1 cellular context compared by ENCODE assay signal in genomic region chr1:214541206-214541605, GRCh38.
TF ChIP-seq lines count a peak whose summit lies in the region.

No MANE protein-coding gene starts in this region.

TF ChIP-seq in WTC11, 78 proteins besides CTCF, POLR2A, EP300 and RAD21 (continued from another document):
- TF ChIP-seq, protein P1, sequence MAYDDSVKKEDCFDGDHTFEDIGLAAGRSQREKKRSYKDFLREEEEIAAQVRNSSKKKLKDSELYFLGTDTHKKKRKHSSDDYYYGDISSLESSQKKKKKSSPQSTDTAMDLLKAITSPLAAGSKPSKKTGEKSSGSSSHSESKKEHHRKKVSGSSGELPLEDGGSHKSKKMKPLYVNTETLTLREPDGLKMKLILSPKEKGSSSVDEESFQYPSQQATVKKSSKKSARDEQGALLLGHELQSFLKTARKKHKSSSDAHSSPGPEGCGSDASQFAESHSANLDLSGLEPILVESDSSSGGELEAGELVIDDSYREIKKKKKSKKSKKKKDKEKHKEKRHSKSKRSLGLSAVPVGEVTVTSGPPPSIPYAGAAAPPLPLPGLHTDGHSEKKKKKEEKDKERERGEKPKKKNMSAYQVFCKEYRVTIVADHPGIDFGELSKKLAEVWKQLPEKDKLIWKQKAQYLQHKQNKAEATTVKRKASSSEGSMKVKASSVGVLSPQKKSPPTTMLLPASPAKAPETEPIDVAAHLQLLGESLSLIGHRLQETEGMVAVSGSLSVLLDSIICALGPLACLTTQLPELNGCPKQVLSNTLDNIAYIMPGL (CRISPR knock-in tag; IDR thresholded peaks at IDR 0.05): no peak
- no peak for TF ChIP-seq ZNF423 (CRISPR knock-in tag; IDR thresholded peaks at IDR 0.05)
- no peak for TF ChIP-seq ZNF121 (CRISPR knock-in tag; IDR thresholded peaks at IDR 0.05)
- no peak for TF ChIP-seq USF2 (CRISPR knock-in tag; IDR thresholded peaks at IDR 0.05)
- TF ChIP-seq PRDM15 (CRISPR knock-in tag; IDR thresholded peaks at IDR 0.05): no peak
TF ChIP-seq in WTC11: peak in this region for 0.
